In the genomic region with DNA sequence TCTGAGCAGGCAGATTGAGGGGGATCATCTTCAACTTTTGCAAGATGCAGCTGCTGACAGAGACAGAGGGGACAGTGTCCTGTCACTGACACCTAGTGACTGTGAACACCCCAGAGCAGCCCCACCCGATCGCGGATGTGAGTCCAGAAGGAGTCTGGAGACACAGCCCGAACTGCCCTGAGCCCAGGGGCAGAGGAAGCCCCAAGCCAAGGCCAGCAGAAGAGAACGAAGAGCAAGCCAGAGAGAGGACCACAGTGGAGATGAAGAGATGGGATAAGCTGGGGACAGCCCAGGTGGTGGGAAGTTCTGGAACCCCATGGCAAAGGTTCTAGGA, we compare ENCODE assay signal across 32 cellular contexts. TPM values are rescaled to one million over a fixed set of nuclear protein-coding genes. Genes with fewer than 3 reads are reported as not detected.
A peak's percentile ranks its signal among the peaks of the same experiment; 100 is the strongest.
DNase-seq lines count a peak whose midpoint lies in the region; ATAC-seq and TF ChIP-seq lines count a peak whose summit lies in the region.
"Had no signal": no experiment of that assay in that cellular context is flagged by ENCODE, and none has a peak within 500 bp of the region (broad histone marks: within the 10 kb centered on the region; RNA-seq: fewer than 3 reads in every experiment).

No MANE protein-coding gene starts in this region.

- H3K9me3 ChIP-seq in mucosa of descending colon, result no peaks in the 10 kb centered on the region
- H3K9me3 ChIP-seq: left lung, thyroid gland had no signal

- TF ChIP-seq CTCF in GM13977 (IDR thresholded peaks at IDR 0.05; ENCODE audit: extremely low read depth, insufficient read depth, missing control alignments) (no peak), chondrocyte (IDR thresholded peaks at IDR 0.05) (no peak), mucosa of descending colon (IDR thresholded peaks at IDR 0.05) (no peak)

- no peak for DNase-seq in activated T-cell treated with anti-CD3 and anti-CD28 coated beads, Interleukin-2, amount 50 U/mL, for 24 hours
- no peak for DNase-seq in activated T-cell treated with anti-CD3 and anti-CD28 coated beads, Interleukin-2, amount 50 U/mL, for 72 hours
- DNase-seq in GM13977 (ENCODE audit: low spot score) (peak; percentile 10), chondrocyte (ENCODE audit: low spot score) (peak; percentile 86), SKM-1 treated with dmso at 0.1 percent for 144 hours (lab: John Stamatoyannopoulos, UW; ENCODE audit: unreplicated experiment) (no peak), mucosa of descending colon (no peak)
- peak; percentile 22 for DNase-seq in stimulated activated CD8-positive, alpha-beta memory T cell treated with anti-CD3 and anti-CD28 coated beads, Interleukin-4, amount 100 ng/mL, for 48 hours
- DNase-seq: activated CD4-positive, alpha-beta T cell treated with anti-CD3 and anti-CD28 coated beads, Interleukin-2, amount 50 U/mL, for 4 hours; activated gamma-delta T cell treated with Interleukin-2 at 50 U/mL for 16 hours; activated T-cell treated with anti-CD3 and anti-CD28 coated beads for 4 hours; amniotic stem cell; brain microvascular endothelial cell; COR-L47; effector memory CD4-positive, alpha-beta T cell; NCI-H1092 treated with DMSO at 0.1 percent for 48 hours; NCI-H187; NCI-H524; NK-92 treated with Interleukin-12 subunit alpha and Interleukin-12 subunit beta, amount 100 ng/mL, for 24 hours; PC-3; Right ventricle myocardium superior; stimulated activated naive CD8-positive, alpha-beta T cell treated with anti-CD3 and anti-CD28 coated beads, Interleukin-15, amount 100 ng/mL, for 72 hours; SW 1271; thyroid gland had no signal

- peak overlapping the region; percentile 60 for H3K27ac Mint-ChIP-seq in activated T-cell treated with anti-CD3 and anti-CD28 coated beads, Interleukin-2, amount 50 U/mL, for 24 hours
- no peak overlapping the region for H3K27ac Mint-ChIP-seq in activated T-cell treated with anti-CD3 and anti-CD28 coated beads, Interleukin-2, amount 50 U/mL, for 72 hours
- H3K27ac Mint-ChIP-seq in chondrocyte (ENCODE audit: unreplicated experiment), result no peak overlapping the region
- H3K27ac Mint-ChIP-seq: H9, mesothelial cell of epicardium, nephron had no signal

- in situ Hi-C loops in GM13977 (cut with MboI; ENCODE audit: low pct_unique_long_range_greater_than_20kb, low sequenced_read_pairs, unreplicated experiment), result no loop called here

- H3K36me3 ChIP-seq in mucosa of descending colon (ENCODE audit: low read depth), result no peaks in the 10 kb centered on the region
- H3K36me3 ChIP-seq: brain microvascular endothelial cell, left lung, thyroid gland had no signal

- H3K9me3 Mint-ChIP-seq in activated T-cell treated with anti-CD3 and anti-CD28 coated beads, Interleukin-2, amount 50 U/mL, for 24 hours, result no peaks in the 10 kb centered on the region
- H3K9me3 Mint-ChIP-seq in activated T-cell treated with anti-CD3 and anti-CD28 coated beads, Interleukin-2, amount 50 U/mL, for 72 hours, result no peaks in the 10 kb centered on the region
- H3K9me3 Mint-ChIP-seq in chondrocyte (ENCODE audit: low read depth), result no peaks in the 10 kb centered on the region
- H3K9me3 Mint-ChIP-seq: H9; mesothelial cell of epicardium; nephron; stimulated activated naive CD8-positive, alpha-beta T cell treated with anti-CD3 and anti-CD28 coated beads, Interleukin-15, amount 100 ng/mL, for 72 hours had no signal

- no peak overlapping the region for H3K4me3 ChIP-seq in mucosa of descending colon
- H3K4me3 ChIP-seq: left lung, thyroid gland had no signal

- H3K36me3 Mint-ChIP-seq in activated T-cell treated with anti-CD3 and anti-CD28 coated beads, Interleukin-2, amount 50 U/mL, for 24 hours (ENCODE audit: low read depth), result no peaks in the 10 kb centered on the region
- peaks cover 0 to 2% of the 10 kb centered on the region in 2 donors for H3K36me3 Mint-ChIP-seq in activated T-cell treated with anti-CD3 and anti-CD28 coated beads, Interleukin-2, amount 50 U/mL, for 72 hours (ENCODE audit: insufficient read depth in 2 of 2)
- no peaks in the 10 kb centered on the region for H3K36me3 Mint-ChIP-seq in chondrocyte (ENCODE audit: low read depth)
- H3K36me3 Mint-ChIP-seq: mesothelial cell of epicardium had no signal

- no peak overlapping the region for H3K4me3 Mint-ChIP-seq in activated T-cell treated with anti-CD3 and anti-CD28 coated beads, Interleukin-2, amount 50 U/mL, for 24 hours
- H3K4me3 Mint-ChIP-seq in activated T-cell treated with anti-CD3 and anti-CD28 coated beads, Interleukin-2, amount 50 U/mL, for 72 hours, result no peak overlapping the region
- H3K4me3 Mint-ChIP-seq in chondrocyte (ENCODE audit: unreplicated experiment), result no peak overlapping the region
- H3K4me3 Mint-ChIP-seq: H9, mesothelial cell of epicardium, nephron had no signal

- peaks cover 9% of the 10 kb centered on the region for H3K4me1 ChIP-seq in mucosa of descending colon (ENCODE audit: low read depth)

- intact Hi-C loops in mucosa of descending colon (cut with DNase I, micrococcal nuclease), result loop anchor here (5.0 to 10.0 kb wide), 2 partner anchors 139 to 236 kb away; no protein-coding TSS in a partner anchor

- no peaks in the 10 kb centered on the region for H3K27me3 Mint-ChIP-seq in activated T-cell treated with anti-CD3 and anti-CD28 coated beads, Interleukin-2, amount 50 U/mL, for 24 hours
- no peaks in the 10 kb centered on the region for H3K27me3 Mint-ChIP-seq in activated T-cell treated with anti-CD3 and anti-CD28 coated beads, Interleukin-2, amount 50 U/mL, for 72 hours (ENCODE audit: low read depth)
- no peaks in the 10 kb centered on the region for H3K27me3 Mint-ChIP-seq in chondrocyte (ENCODE audit: low read depth)
- H3K27me3 Mint-ChIP-seq: stimulated activated naive CD8-positive, alpha-beta T cell treated with anti-CD3 and anti-CD28 coated beads, Interleukin-15, amount 100 ng/mL, for 72 hours had no signal

- no peak for ATAC-seq in activated T-cell treated with anti-CD3 and anti-CD28 coated beads, Interleukin-2, amount 50 U/mL, for 72 hours (replicated peaks in 1 of 2)
- ATAC-seq in HG02798 (IDR thresholded peaks at IDR 0.05; ENCODE audit: poor library complexity, unreplicated experiment) (no peak), mucosa of descending colon (no peak)
- ATAC-seq: left lung; PC-3; stimulated activated naive CD8-positive, alpha-beta T cell treated with anti-CD3 and anti-CD28 coated beads, Interleukin-15, amount 100 ng/mL, for 72 hours had no signal

- peaks cover 7% of the 10 kb centered on the region for H3K4me1 Mint-ChIP-seq in activated T-cell treated with anti-CD3 and anti-CD28 coated beads, Interleukin-2, amount 50 U/mL, for 24 hours (ENCODE audit: low read depth)
- peaks cover 5% of the 10 kb centered on the region for H3K4me1 Mint-ChIP-seq in activated T-cell treated with anti-CD3 and anti-CD28 coated beads, Interleukin-2, amount 50 U/mL, for 72 hours (ENCODE audit: low read depth)
- H3K4me1 Mint-ChIP-seq in chondrocyte (ENCODE audit: low read depth), result peaks cover 21% of the 10 kb centered on the region

RNA-seq across cellular contexts. Expression of gene LRTM2, which starts 21.7 kb away (rescaled TPM):
- under 1 TPM in 1 of 2 donors, not detected in 1; 0.14 TPM for total RNA-seq in activated T-cell treated with anti-CD3 and anti-CD28 coated beads, Interleukin-2, amount 50 U/mL, for 72 hours
- total RNA-seq in chondrocyte (not detected in 3 replicates), mucosa of descending colon (not detected)
- total RNA-seq: A673, epithelial cell of proximal tubule, G401, H9, left lung, PC-3, posterior vena cava, Right ventricle myocardium superior, thyroid gland had no signal

Comparison
In these comparisons a context has a peak if more than half of its experiments do, and no peak if none do; other contexts are left out.
1. DNase-seq: peak in GM13977 (single experiment), chondrocyte (single experiment) and stimulated activated CD8-positive, alpha-beta memory T cell treated with anti-CD3 and anti-CD28 coated beads, Interleukin-4, amount 100 ng/mL, for 48 hours (single experiment); none in activated T-cell treated with anti-CD3 and anti-CD28 coated beads, Interleukin-2, amount 50 U/mL, for 24 hours (single experiment), activated T-cell treated with anti-CD3 and anti-CD28 coated beads, Interleukin-2, amount 50 U/mL, for 72 hours (0 of 2), SKM-1 treated with dmso at 0.1 percent for 144 hours (single experiment) and mucosa of descending colon (0 of 3).